In the genomic region with DNA sequence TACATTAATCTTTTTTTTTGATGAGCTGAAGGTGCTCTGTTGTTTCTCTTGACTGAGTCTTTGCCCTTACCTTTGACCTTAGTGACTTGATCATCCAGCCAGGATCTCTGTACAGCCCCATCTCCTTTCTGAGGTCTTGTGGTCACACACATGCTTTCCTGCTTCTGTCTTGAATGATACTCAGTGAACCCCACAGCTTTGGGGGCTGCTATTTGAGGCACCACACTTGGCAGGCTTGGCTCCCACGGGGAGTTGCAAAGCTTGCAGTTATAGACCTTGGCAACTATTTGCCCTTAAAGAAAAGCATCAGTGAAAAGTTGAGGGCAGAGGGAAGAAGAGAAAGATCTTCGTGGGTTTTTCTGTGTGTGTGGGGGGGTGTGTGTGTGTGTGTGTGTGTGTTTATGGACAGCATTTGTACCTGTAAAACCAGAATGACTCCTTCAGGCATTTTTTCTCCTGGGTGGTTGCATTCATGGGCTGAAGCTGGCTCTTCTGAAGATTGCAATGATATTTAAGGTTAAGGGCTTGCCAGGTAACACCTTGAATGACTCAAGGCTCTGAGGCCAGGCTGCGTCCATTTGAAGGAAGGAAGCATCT, we compare ENCODE assay signal across 9 cellular contexts.
A peak's percentile ranks its signal among the peaks of the same experiment; 100 is the strongest.
DNase-seq lines count a peak whose midpoint lies in the region; ATAC-seq and TF ChIP-seq lines count a peak whose summit lies in the region.
"Had no signal": no experiment of that assay in that cellular context is flagged by ENCODE, and none has a peak within 500 bp of the region (broad histone marks: within the 10 kb centered on the region; RNA-seq: fewer than 3 reads in every experiment).

No MANE protein-coding gene starts in this region.

- no peak overlapping the region for H3K4me2 ChIP-seq in GM23338

- H3K27me3 Mint-ChIP-seq in GM23338 (ENCODE audit: insufficient read depth, low read depth, poor library complexity): no peaks in the 10 kb centered on the region
- no peaks in the 10 kb centered on the region for H3K27me3 Mint-ChIP-seq in nephron progenitor cell (ENCODE audit: low read depth, poor library complexity)

- H3K4me3 Mint-ChIP-seq in GM23338 (no peak overlapping the region), nephron progenitor cell (no peak overlapping the region)
- H3K4me3 Mint-ChIP-seq: dendritic cell treated with granulocyte-macrophage colony-stimulating factor and Interleukin-4, amounts not matched to agents 40 ng/mL and 50 ng/mL, for 4 days had no signal

- H3K27ac Mint-ChIP-seq in GM23338: 0 out of 2 replicates have a peak overlapping the region, but pooled peaks have one; percentile 1
- peak overlapping the region; percentile 86 for H3K27ac Mint-ChIP-seq in nephron progenitor cell
- H3K27ac Mint-ChIP-seq: dendritic cell treated with granulocyte-macrophage colony-stimulating factor and Interleukin-4, amounts not matched to agents 40 ng/mL and 50 ng/mL, for 4 days had no signal

- H3K9me2 ChIP-seq in GM23338 (ENCODE audit: insufficient read depth): peaks cover 15% of the 10 kb centered on the region; the same call in 1 of the 2 replicates

- no peak overlapping the region for H2AFZ ChIP-seq in GM23338

- H3K4me1 ChIP-seq in GM23338 (ENCODE audit: insufficient read depth): peaks cover 24% of the 10 kb centered on the region
- H3K4me1 ChIP-seq in RWPE2 (ENCODE audit: insufficient read depth, poor library complexity, severe bottlenecking): peaks cover 19% of the 10 kb centered on the region

- peaks cover 48% of the 10 kb centered on the region for H3K4me1 Mint-ChIP-seq in GM23338
- H3K4me1 Mint-ChIP-seq in nephron progenitor cell: peaks cover 76% of the 10 kb centered on the region

- H3K4me3 ChIP-seq in GM23338 (no peak overlapping the region), RWPE2 (ENCODE audit: severe bottlenecking) (no peak overlapping the region)

- no peaks in the 10 kb centered on the region; the same call in 1 of the 2 replicates for H4K20me1 ChIP-seq in GM23338 (replicated peaks; ENCODE audit: insufficient read depth)

- H3K9me3 Mint-ChIP-seq in GM23338 (no peaks in the 10 kb centered on the region), nephron progenitor cell (no peaks in the 10 kb centered on the region)
- H3K9me3 Mint-ChIP-seq: dendritic cell treated with granulocyte-macrophage colony-stimulating factor and Interleukin-4, amounts not matched to agents 40 ng/mL and 50 ng/mL, for 4 days had no signal

- no peak for TF ChIP-seq CTCF in GM23338 (conservative IDR thresholded peaks at IDR 0.05; ENCODE audit: low read depth in 2 of 2)
- no peak for TF ChIP-seq CTCF in RWPE2 (IDR thresholded peaks at IDR 0.05; ENCODE audit: poor library complexity, severe bottlenecking)
- no peak for TF ChIP-seq CTCF in nephron progenitor cell (IDR thresholded peaks at IDR 0.05)

- H3K36me3 ChIP-seq in GM23338 (ENCODE audit: insufficient read depth) (no peaks in the 10 kb centered on the region), RWPE2 (ENCODE audit: low read depth) (no peaks in the 10 kb centered on the region)

- H3F3A ChIP-seq in GM23338 (replicated peaks; ENCODE audit: low read depth): no peaks in the 10 kb centered on the region

- DNase-seq in GM23338 (ENCODE audit: low spot score) (no peak), RWPE2 (ENCODE audit: low spot score) (no peak), nephron progenitor cell (no peak), T-helper 9 cell (no peak), NCI-H1694 treated with DMSO at 0.1 percent for 48 hours (lab: John Stamatoyannopoulos, UW) (no peak), NCI-H1105 treated with DMSO at 0.1 percent for 48 hours (lab: John Stamatoyannopoulos, UW) (no peak)

- H3K27me3 ChIP-seq in GM23338 (ENCODE audit: insufficient read depth) (no peaks in the 10 kb centered on the region), RWPE2 (ENCODE audit: insufficient read depth, poor library complexity, severe bottlenecking) (no peaks in the 10 kb centered on the region)

- H3K9me3 ChIP-seq in RWPE2 (ENCODE audit: severe bottlenecking): no peaks in the 10 kb centered on the region

- H3K27ac ChIP-seq in GM23338 (ENCODE audit: low read depth): no peak overlapping the region
- H3K27ac ChIP-seq in RWPE2 (ENCODE audit: poor library complexity, severe bottlenecking): peak overlapping the region; percentile 37

- ATAC-seq in GM18511 (IDR thresholded peaks at IDR 0.05; ENCODE audit: unreplicated experiment): peak; percentile 62
- ATAC-seq in GM23338: no peak
- peak; percentile 73 for ATAC-seq in RWPE2 (ENCODE audit: low read depth)
- no peak for ATAC-seq in HG03039 (IDR thresholded peaks at IDR 0.05; ENCODE audit: unreplicated experiment)

- peaks cover 42% of the 10 kb centered on the region for H3K79me2 ChIP-seq in GM23338 (replicated peaks; ENCODE audit: insufficient read depth)

- no peaks in the 10 kb centered on the region; the same call in 2 of the 3 replicates for H3K36me3 Mint-ChIP-seq in GM23338 (ENCODE audit: low read depth)
- peaks cover 47% of the 10 kb centered on the region for H3K36me3 Mint-ChIP-seq in nephron progenitor cell (ENCODE audit: low read depth)

TF ChIP-seq in GM23338, 12 proteins besides CTCF, POLR2A, EP300 and RAD21:
- TF ChIP-seq, protein P1, sequence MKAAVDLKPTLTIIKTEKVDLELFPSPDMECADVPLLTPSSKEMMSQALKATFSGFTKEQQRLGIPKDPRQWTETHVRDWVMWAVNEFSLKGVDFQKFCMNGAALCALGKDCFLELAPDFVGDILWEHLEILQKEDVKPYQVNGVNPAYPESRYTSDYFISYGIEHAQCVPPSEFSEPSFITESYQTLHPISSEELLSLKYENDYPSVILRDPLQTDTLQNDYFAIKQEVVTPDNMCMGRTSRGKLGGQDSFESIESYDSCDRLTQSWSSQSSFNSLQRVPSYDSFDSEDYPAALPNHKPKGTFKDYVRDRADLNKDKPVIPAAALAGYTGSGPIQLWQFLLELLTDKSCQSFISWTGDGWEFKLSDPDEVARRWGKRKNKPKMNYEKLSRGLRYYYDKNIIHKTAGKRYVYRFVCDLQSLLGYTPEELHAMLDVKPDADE (IDR thresholded peaks at IDR 0.05): no peak
- no peak for TF ChIP-seq EZH2phosphoT487 (IDR thresholded peaks at IDR 0.05; ENCODE audit: unreplicated experiment)
- no peak for TF ChIP-seq NANOG (IDR thresholded peaks at IDR 0.05; ENCODE audit: borderline replicate concordance)
- TF ChIP-seq ZNF331 (CRISPR knock-in tag; IDR thresholded peaks at IDR 0.05; ENCODE audit: low read depth): no peak
- TF ChIP-seq, protein P2, sequence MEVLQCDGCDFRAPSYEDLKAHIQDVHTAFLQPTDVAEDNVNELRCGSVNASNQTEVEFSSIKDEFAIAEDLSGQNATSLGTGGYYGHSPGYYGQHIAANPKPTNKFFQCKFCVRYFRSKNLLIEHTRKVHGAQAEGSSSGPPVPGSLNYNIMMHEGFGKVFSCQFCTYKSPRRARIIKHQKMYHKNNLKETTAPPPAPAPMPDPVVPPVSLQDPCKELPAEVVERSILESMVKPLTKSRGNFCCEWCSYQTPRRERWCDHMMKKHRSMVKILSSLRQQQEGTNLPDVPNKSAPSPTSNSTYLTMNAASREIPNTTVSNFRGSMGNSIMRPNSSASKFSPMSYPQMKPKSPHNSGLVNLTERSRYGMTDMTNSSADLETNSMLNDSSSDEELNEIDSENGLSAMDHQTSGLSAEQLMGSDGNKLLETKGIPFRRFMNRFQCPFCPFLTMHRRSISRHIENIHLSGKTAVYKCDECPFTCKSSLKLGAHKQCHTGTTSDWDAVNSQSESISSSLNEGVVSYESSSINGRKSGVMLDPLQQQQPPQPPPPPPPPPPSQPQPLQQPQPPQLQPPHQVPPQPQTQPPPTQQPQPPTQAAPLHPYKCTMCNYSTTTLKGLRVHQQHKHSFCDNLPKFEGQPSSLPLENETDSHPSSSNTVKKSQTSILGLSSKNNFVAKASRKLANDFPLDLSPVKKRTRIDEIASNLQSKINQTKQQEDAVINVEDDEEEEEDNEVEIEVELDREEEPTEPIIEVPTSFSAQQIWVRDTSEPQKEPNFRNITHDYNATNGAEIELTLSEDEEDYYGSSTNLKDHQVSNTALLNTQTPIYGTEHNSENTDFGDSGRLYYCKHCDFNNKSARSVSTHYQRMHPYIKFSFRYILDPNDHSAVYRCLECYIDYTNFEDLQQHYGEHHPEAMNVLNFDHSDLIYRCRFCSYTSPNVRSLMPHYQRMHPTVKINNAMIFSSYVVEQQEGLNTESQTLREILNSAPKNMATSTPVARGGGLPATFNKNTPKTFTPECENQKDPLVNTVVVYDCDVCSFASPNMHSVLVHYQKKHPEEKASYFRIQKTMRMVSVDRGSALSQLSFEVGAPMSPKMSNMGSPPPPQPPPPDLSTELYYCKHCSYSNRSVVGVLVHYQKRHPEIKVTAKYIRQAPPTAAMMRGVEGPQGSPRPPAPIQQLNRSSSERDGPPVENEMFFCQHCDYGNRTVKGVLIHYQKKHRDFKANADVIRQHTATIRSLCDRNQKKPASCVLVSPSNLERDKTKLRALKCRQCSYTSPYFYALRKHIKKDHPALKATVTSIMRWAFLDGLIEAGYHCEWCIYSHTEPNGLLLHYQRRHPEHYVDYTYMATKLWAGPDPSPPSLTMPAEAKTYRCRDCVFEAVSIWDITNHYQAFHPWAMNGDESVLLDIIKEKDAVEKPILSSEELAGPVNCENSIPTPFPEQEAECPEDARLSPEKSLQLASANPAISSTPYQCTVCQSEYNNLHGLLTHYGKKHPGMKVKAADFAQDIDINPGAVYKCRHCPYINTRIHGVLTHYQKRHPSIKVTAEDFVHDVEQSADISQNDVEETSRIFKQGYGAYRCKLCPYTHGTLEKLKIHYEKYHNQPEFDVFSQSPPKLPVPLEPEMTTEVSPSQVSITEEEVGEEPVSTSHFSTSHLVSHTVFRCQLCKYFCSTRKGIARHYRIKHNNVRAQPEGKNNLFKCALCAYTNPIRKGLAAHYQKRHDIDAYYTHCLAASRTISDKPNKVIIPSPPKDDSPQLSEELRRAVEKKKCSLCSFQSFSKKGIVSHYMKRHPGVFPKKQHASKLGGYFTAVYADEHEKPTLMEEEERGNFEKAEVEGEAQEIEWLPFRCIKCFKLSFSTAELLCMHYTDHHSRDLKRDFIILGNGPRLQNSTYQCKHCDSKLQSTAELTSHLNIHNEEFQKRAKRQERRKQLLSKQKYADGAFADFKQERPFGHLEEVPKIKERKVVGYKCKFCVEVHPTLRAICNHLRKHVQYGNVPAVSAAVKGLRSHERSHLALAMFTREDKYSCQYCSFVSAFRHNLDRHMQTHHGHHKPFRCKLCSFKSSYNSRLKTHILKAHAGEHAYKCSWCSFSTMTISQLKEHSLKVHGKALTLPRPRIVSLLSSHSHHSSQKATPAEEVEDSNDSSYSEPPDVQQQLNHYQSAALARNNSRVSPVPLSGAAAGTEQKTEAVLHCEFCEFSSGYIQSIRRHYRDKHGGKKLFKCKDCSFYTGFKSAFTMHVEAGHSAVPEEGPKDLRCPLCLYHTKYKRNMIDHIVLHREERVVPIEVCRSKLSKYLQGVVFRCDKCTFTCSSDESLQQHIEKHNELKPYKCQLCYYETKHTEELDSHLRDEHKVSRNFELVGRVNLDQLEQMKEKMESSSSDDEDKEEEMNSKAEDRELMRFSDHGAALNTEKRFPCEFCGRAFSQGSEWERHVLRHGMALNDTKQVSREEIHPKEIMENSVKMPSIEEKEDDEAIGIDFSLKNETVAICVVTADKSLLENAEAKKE (CRISPR knock-in tag; IDR thresholded peaks at IDR 0.05): no peak
- TF ChIP-seq EZH2 (IDR thresholded peaks at IDR 0.05; ENCODE audit: low read depth, unreplicated experiment): no peak
- TF ChIP-seq POLR2AphosphoS5 (IDR thresholded peaks at IDR 0.05; ENCODE audit: low read depth): no peak

Comparison
In these comparisons a context has a peak if more than half of its experiments do, and no peak if none do; other contexts are left out.
1. ATAC-seq: peak in GM18511 (single experiment) and RWPE2 (single experiment); none in GM23338 (single experiment) and HG03039 (single experiment).